ENCODE assay signal across 17 cellular contexts in the genomic region with DNA sequence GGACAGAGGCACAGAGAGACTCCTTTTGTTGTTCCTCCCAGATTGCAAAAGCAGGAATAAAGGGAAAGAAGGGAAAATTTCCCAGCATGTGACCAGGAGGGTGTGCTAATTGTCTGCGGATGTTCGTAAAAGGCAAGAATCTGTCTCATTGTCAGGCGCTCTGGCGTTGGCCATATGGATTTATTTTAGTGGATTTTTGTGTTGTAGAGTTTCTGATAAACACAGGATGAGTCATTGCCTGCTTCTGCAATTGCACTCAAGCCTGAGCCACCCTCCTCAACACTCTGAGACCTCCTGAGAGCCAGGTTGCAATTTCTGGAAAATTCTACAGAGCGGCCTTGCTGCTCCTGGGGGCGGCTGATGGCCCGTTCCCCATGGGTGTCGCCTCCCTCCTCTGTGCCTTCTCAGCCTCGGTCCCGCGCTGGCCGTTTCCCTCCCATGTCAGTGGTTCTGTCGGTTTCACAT.
DNase-seq lines count a peak whose midpoint lies in the region; ATAC-seq, FAIRE-seq and TF ChIP-seq lines count a peak whose summit lies in the region.
"Had no signal": no experiment of that assay in that cellular context is flagged by ENCODE, and none has a peak within 500 bp of the region (broad histone marks: within the 10 kb centered on the region; RNA-seq: fewer than 3 reads in every experiment).

No MANE protein-coding gene starts in this region.

- TF ChIP-seq RAD21 in HepG2 (CRISPR knock-in tag; IDR thresholded peaks at IDR 0.05), result no peak

- H2AFZ ChIP-seq in GM23248 (no peak overlapping the region), HepG2 (ENCODE audit: low read length) (no peak overlapping the region)
- H2AFZ ChIP-seq: parathyroid adenoma had no signal

- in situ Hi-C loops in GM23248 (cut with MboI), result no loop called here
- in situ Hi-C loops in HepG2 (cut with HindIII; ENCODE audit: extremely low pct_ligation_motif_present, low pct_unique_long_range_greater_than_20kb), result no loop called here

- no peak overlapping the region for H3K9ac ChIP-seq in GM23248
- H3K9ac ChIP-seq in HepG2 (ENCODE audit: insufficient read depth, low read depth, low read length), result no peak overlapping the region
- H3K9ac ChIP-seq: parathyroid adenoma had no signal

- CTCF ChIA-PET in HepG2 (lab: Yijun Ruan, JAX; ENCODE audit: low intra/inter-chr PET ratio, low total read pairs), result no interaction called here

- H3K27me3 ChIP-seq in GM23248 (replicated peaks; ENCODE audit: insufficient read depth), result no peaks in the 10 kb centered on the region
- H3K27me3 ChIP-seq in HepG2 (ENCODE audit: control insufficient read depth in 1 of 2, insufficient read depth in 2 of 2, low read length in 2 of 2), result peaks cover 3 to 63% of the 10 kb centered on the region in 2 experiments; a peak in 4 of 5 replicates
- no peaks in the 10 kb centered on the region for H3K27me3 ChIP-seq in prostate gland (replicated peaks; ENCODE audit: insufficient read depth)

- H3K9me3 Mint-ChIP-seq in brain, result peaks cover 0 to 18% (median under 1%) of the 10 kb centered on the region in 5 experiments
- H3K9me3 Mint-ChIP-seq: activated naive CD4-positive, alpha-beta T cell treated with anti-CD3 and anti-CD28 coated beads, Interleukin-2, amount 10 ng/mL, durations not matched to agents 7 days and 5 days had no signal

- TF ChIP-seq EP300 in HepG2 (IDR thresholded peaks at IDR 0.05; ENCODE audit: low read depth in 2 of 2, low read length in 2 of 2) (no peak), HepG2 (CRISPR knock-in tag; IDR thresholded peaks at IDR 0.05; ENCODE audit: borderline replicate concordance) (no peak)

- no peak overlapping the region for H3K27ac ChIP-seq in GM23248
- no peak overlapping the region for H3K27ac ChIP-seq in HepG2 (ENCODE audit: extremely low read length, insufficient read depth, low read length)
- no peak overlapping the region for H3K27ac ChIP-seq in prostate gland
- H3K27ac ChIP-seq: parathyroid adenoma, SJCRH30, thoracic aorta had no signal

- H3K79me2 ChIP-seq in GM23248 (ENCODE audit: insufficient read depth) (no peaks in the 10 kb centered on the region), HepG2 (ENCODE audit: insufficient read depth, low read length) (no peaks in the 10 kb centered on the region)
- H3K79me2 ChIP-seq: parathyroid adenoma had no signal

- POLR2A ChIA-PET in HepG2 (lab: Yijun Ruan, JAX), result no interaction called here

- intact Hi-C loops in HepG2 (cut with micrococcal nuclease; ENCODE audit: unreplicated experiment) (no loop called here), prostate gland (cut with DNase I) (no loop called here)

- no peak overlapping the region for H3K4me3 ChIP-seq in GM23248
- H3K4me3 ChIP-seq in HepG2 (replicated peaks in 1 of 3; ENCODE audit: insufficient read depth in 1 of 3, low read depth in 2 of 3, low read length in 3 of 3), result no peak overlapping the region
- H3K4me3 ChIP-seq in prostate gland, result no peak overlapping the region
- H3K4me3 ChIP-seq: SJCRH30, thoracic aorta had no signal

- TF ChIP-seq CTCF in brain (conservative IDR thresholded peaks at IDR 0.05) (no peak), HepG2 (CRISPR knock-in tag; IDR thresholded peaks at IDR 0.05) (no peak), prostate gland (IDR thresholded peaks at IDR 0.05) (no peak)

- TF ChIP-seq POLR2A in HepG2 (IDR thresholded peaks at IDR 0.05; ENCODE audit: insufficient read depth in 1 of 2, low read depth in 2 of 2, low read length in 2 of 2), result no peak
- TF ChIP-seq POLR2A in prostate gland (IDR thresholded peaks at IDR 0.05), result no peak

- no TSS peak for BruUV-seq in HepG2 (replicated peaks; lab: Mats Ljungman, UMichigan)

- no peaks in the 10 kb centered on the region for H3K27me3 Mint-ChIP-seq in brain
- H3K27me3 Mint-ChIP-seq: activated naive CD4-positive, alpha-beta T cell treated with anti-CD3 and anti-CD28 coated beads, Interleukin-2, amount 10 ng/mL, durations not matched to agents 7 days and 5 days had no signal

- H3F3A ChIP-seq in GM23248 (ENCODE audit: insufficient read depth), result no peaks in the 10 kb centered on the region

- 0 out of 2 replicates have a peak, but pooled peaks cover 4% of the 10 kb centered on the region for H3K4me1 ChIP-seq in GM23248 (ENCODE audit: insufficient read depth)
- no peaks in the 10 kb centered on the region for H3K4me1 ChIP-seq in HepG2 (ENCODE audit: insufficient read depth, low read length)
- H3K4me1 ChIP-seq in prostate gland (replicated peaks), result no peaks in the 10 kb centered on the region
- H3K4me1 ChIP-seq: parathyroid adenoma, SJCRH30 had no signal

- peak overlapping the region in 4 of 5 experiments; percentile 13 to 78 (median 46) for H3K27ac Mint-ChIP-seq in brain
- H3K27ac Mint-ChIP-seq: activated naive CD4-positive, alpha-beta T cell treated with anti-CD3 and anti-CD28 coated beads, Interleukin-2, amount 10 ng/mL, durations not matched to agents 7 days and 5 days had no signal

- H3K9me3 ChIP-seq in GM23248 (ENCODE audit: low read depth) (no peaks in the 10 kb centered on the region), HepG2 (ENCODE audit: low read length) (no peaks in the 10 kb centered on the region), prostate gland (no peaks in the 10 kb centered on the region)
- H3K9me3 ChIP-seq: SJCRH30, thoracic aorta had no signal

- H3K4me1 Mint-ChIP-seq in brain, result peaks cover 10% of the 10 kb centered on the region
- H3K4me1 Mint-ChIP-seq: activated naive CD4-positive, alpha-beta T cell treated with anti-CD3 and anti-CD28 coated beads, Interleukin-2, amount 10 ng/mL, durations not matched to agents 7 days and 5 days had no signal

- peak overlapping the region; percentile 32 for H3K4me2 ChIP-seq in GM23248 (ENCODE audit: unreplicated experiment)
- H3K4me2 ChIP-seq in HepG2 (ENCODE audit: low read depth, low read length), result no peak overlapping the region

- H3K9me2 ChIP-seq in GM23248 (ENCODE audit: insufficient read depth), result no peaks in the 10 kb centered on the region

- H3K36me3 ChIP-seq in GM23248 (ENCODE audit: low read depth) (no peaks in the 10 kb centered on the region), HepG2 (replicated peaks in 1 of 2; ENCODE audit: control insufficient read depth in 1 of 2, insufficient read depth in 2 of 2, low read length in 2 of 2) (no peaks in the 10 kb centered on the region), prostate gland (no peaks in the 10 kb centered on the region)
- H3K36me3 ChIP-seq: SJCRH30, thoracic aorta had no signal

- peak; percentile 57 for DNase-seq in A172 (ENCODE audit: low spot score)
- peak; percentile 93 for DNase-seq in GM23248
- DNase-seq in HepG2 (ENCODE audit: low spot score), result no peak
- no peak for DNase-seq in kidney tubule cell (ENCODE audit: low spot score)
- no peak for DNase-seq in prostate gland (ENCODE audit: low spot score)
- no peak for DNase-seq in NCI-H2107 treated with DMSO at 0.1 percent for 48 hours (lab: John Stamatoyannopoulos, UW; ENCODE audit: unreplicated experiment)
- DNase-seq: activated CD4-positive, alpha-beta T cell treated with anti-CD3 and anti-CD28 coated beads for 4 hours; activated naive CD4-positive, alpha-beta T cell treated with anti-CD3 and anti-CD28 coated beads, Interleukin-2, amount 10 ng/mL, durations not matched to agents 7 days and 5 days; C1 segment of cervical spinal cord; NCI-H2171; SJCRH30; stimulated activated CD4-positive, alpha-beta T cell treated with anti-CD3 and anti-CD28 coated beads, Interleukin-4, amount 100 ng/mL, for 1 hour had no signal

- FAIRE-seq in HepG2 (lab: Jason Lieb, UNC), result no peak
- FAIRE-seq: islet of Langerhans had no signal

- WGBS in GM23248 (ENCODE audit: low coverage in 1 of 2, low lambda C conversion rate in 2 of 2, missing lambda C conversion rate in 2 of 2), 2 experiments, result 1 to 5% methylated on average over 13 of the region's 13 CpGs
- WGBS in HepG2 (ENCODE audit: low lambda C conversion rate), result 9% methylated on average over 10 of the region's 13 CpGs
- 79% methylated on average over 13 of the region's 13 CpGs for WGBS in prostate gland

- peaks cover 17% of the 10 kb centered on the region for H3K36me3 Mint-ChIP-seq in brain
- H3K36me3 Mint-ChIP-seq: activated naive CD4-positive, alpha-beta T cell treated with anti-CD3 and anti-CD28 coated beads, Interleukin-2, amount 10 ng/mL, durations not matched to agents 7 days and 5 days had no signal

- H3K4me3 Mint-ChIP-seq in brain, result no peak overlapping the region
- H3K4me3 Mint-ChIP-seq: activated naive CD4-positive, alpha-beta T cell treated with anti-CD3 and anti-CD28 coated beads, Interleukin-2, amount 10 ng/mL, durations not matched to agents 7 days and 5 days had no signal

- ATAC-seq in HepG2, result no peak
- ATAC-seq in HG02938 (IDR thresholded peaks at IDR 0.05; ENCODE audit: unreplicated experiment), result no peak

- H4K20me1 ChIP-seq in GM23248 (ENCODE audit: insufficient read depth) (no peaks in the 10 kb centered on the region), HepG2 (ENCODE audit: insufficient read depth, low read length) (no peaks in the 10 kb centered on the region)

TF ChIP-seq in HepG2, 621 proteins besides CTCF, POLR2A, EP300 and RAD21:
- TF ChIP-seq STAG1 (CRISPR knock-in tag; IDR thresholded peaks at IDR 0.05) (peak; percentile 44), SETDB1 (CRISPR knock-in tag; IDR thresholded peaks at IDR 0.05; ENCODE audit: borderline replicate concordance) (no peak), ZBTB7B (CRISPR knock-in tag; IDR thresholded peaks at IDR 0.05) (no peak)

Comparison
In these comparisons a context has a peak if more than half of its experiments do, and no peak if none do; other contexts are left out.
1. DNase-seq: peak in A172 (single experiment) and GM23248 (single experiment); none in HepG2 (single experiment), kidney tubule cell (single experiment), prostate gland (single experiment) and NCI-H2107 treated with DMSO at 0.1 percent for 48 hours (single experiment).